10 cellular contexts compared by ENCODE assay signal in genomic region chr17:64200080-64201042, GRCh38.
A peak's percentile ranks its signal among the peaks of the same experiment; 100 is the strongest.
DNase-seq lines count a peak whose midpoint lies in the region; ATAC-seq lines count a peak whose summit lies in the region.
"Had no signal": no experiment of that assay in that cellular context is flagged by ENCODE, and none has a peak within 500 bp of the region (broad histone marks: within the 10 kb centered on the region; RNA-seq: fewer than 3 reads in every experiment).

No MANE protein-coding gene starts in this region.

- no peaks in the 10 kb centered on the region for H3K27me3 Mint-ChIP-seq in activated CD4-positive, alpha-beta T cell treated with anti-CD3 and anti-CD28 coated beads for 36 hours
- H3K27me3 Mint-ChIP-seq: activated naive CD8-positive, alpha-beta T cell had no signal

- peaks cover 48% of the 10 kb centered on the region for H3K4me1 Mint-ChIP-seq in activated CD4-positive, alpha-beta T cell treated with anti-CD3 and anti-CD28 coated beads for 36 hours

- intact Hi-C loops in activated CD4-positive, alpha-beta T cell treated with anti-CD3 and anti-CD28 coated beads for 36 hours (cut with DNase I, micrococcal nuclease) = loop anchor here (1.0 to 5.0 kb wide), 5 partner anchors 18 to 62 kb away; no protein-coding TSS in a partner anchor

- peak overlapping the region; percentile 38 for H3K27ac Mint-ChIP-seq in activated CD4-positive, alpha-beta T cell treated with anti-CD3 and anti-CD28 coated beads for 36 hours
- H3K27ac Mint-ChIP-seq: activated naive CD8-positive, alpha-beta T cell had no signal

- CTCF ChIA-PET in activated CD4-positive, alpha-beta T cell treated with anti-CD3 and anti-CD28 coated beads for 36 hours (lab: Charles Lee) = interaction anchor here (0.7 to 2.4 kb wide), 9 partner anchors 17 to 218 kb away, joined by 3 to 7 read pairs (median 4); no protein-coding TSS in a partner anchor

- no peaks in the 10 kb centered on the region for H3K9me3 Mint-ChIP-seq in activated CD4-positive, alpha-beta T cell treated with anti-CD3 and anti-CD28 coated beads for 36 hours (ENCODE audit: low read depth)

- peak overlapping the region; percentile 90 for H3K27ac ChIP-seq in cingulate gyrus (ENCODE audit: low read depth, low read length)
- H3K27ac ChIP-seq: uterus had no signal

- H3K36me3 Mint-ChIP-seq in activated CD4-positive, alpha-beta T cell treated with anti-CD3 and anti-CD28 coated beads for 36 hours (ENCODE audit: low read depth) = peaks cover 6% of the 10 kb centered on the region

- DNase-seq in activated CD4-positive, alpha-beta T cell treated with anti-CD3 and anti-CD28 coated beads for 36 hours = peak; percentile 57
- no peak for DNase-seq in activated CD4-positive, alpha-beta T cell treated with anti-CD3 and anti-CD28 coated beads for 4 hours
- peak; percentile 51 for DNase-seq in NCI-H226
- peak; percentile 14 to 19 for DNase-seq in stimulated activated CD8-positive, alpha-beta memory T cell treated with anti-CD3 and anti-CD28 coated beads, Interleukin-15, amount 100 ng/mL, for 48 hours (ENCODE audit: low read depth in 2 of 2)
- DNase-seq in SHP77 treated with DMSO at 0.1 percent for 48 hours (lab: John Stamatoyannopoulos, UW) = no peak
- DNase-seq: uterus had no signal

- H3K4me3 Mint-ChIP-seq in activated CD4-positive, alpha-beta T cell treated with anti-CD3 and anti-CD28 coated beads for 36 hours = no peak overlapping the region
- H3K4me3 Mint-ChIP-seq: activated naive CD8-positive, alpha-beta T cell had no signal

- ATAC-seq in activated CD4-positive, alpha-beta T cell treated with anti-CD3 and anti-CD28 coated beads for 36 hours = peak; percentile 97
- ATAC-seq in GM19023 (IDR thresholded peaks at IDR 0.05; ENCODE audit: unreplicated experiment) (no peak), HG03159 (IDR thresholded peaks at IDR 0.05; ENCODE audit: unreplicated experiment) (no peak)

- POLR2A ChIA-PET in activated CD4-positive, alpha-beta T cell treated with anti-CD3 and anti-CD28 coated beads for 36 hours (lab: Charles Lee) = interaction anchor here (0.5 to 0.8 kb wide), 4 partner anchors 51 to 255 kb away, joined by 3 read pairs; no protein-coding TSS in a partner anchor

Comparison
In these comparisons a context has a peak if more than half of its experiments do, and no peak if none do; other contexts are left out.
1. DNase-seq: peak in activated CD4-positive, alpha-beta T cell treated with anti-CD3 and anti-CD28 coated beads for 36 hours (single experiment), NCI-H226 (single experiment) and stimulated activated CD8-positive, alpha-beta memory T cell treated with anti-CD3 and anti-CD28 coated beads, Interleukin-15, amount 100 ng/mL, for 48 hours (2 of 2); none in activated CD4-positive, alpha-beta T cell treated with anti-CD3 and anti-CD28 coated beads for 4 hours (0 of 2) and SHP77 treated with DMSO at 0.1 percent for 48 hours (single experiment).